8 cellular contexts compared by ENCODE assay signal in the genomic region with DNA sequence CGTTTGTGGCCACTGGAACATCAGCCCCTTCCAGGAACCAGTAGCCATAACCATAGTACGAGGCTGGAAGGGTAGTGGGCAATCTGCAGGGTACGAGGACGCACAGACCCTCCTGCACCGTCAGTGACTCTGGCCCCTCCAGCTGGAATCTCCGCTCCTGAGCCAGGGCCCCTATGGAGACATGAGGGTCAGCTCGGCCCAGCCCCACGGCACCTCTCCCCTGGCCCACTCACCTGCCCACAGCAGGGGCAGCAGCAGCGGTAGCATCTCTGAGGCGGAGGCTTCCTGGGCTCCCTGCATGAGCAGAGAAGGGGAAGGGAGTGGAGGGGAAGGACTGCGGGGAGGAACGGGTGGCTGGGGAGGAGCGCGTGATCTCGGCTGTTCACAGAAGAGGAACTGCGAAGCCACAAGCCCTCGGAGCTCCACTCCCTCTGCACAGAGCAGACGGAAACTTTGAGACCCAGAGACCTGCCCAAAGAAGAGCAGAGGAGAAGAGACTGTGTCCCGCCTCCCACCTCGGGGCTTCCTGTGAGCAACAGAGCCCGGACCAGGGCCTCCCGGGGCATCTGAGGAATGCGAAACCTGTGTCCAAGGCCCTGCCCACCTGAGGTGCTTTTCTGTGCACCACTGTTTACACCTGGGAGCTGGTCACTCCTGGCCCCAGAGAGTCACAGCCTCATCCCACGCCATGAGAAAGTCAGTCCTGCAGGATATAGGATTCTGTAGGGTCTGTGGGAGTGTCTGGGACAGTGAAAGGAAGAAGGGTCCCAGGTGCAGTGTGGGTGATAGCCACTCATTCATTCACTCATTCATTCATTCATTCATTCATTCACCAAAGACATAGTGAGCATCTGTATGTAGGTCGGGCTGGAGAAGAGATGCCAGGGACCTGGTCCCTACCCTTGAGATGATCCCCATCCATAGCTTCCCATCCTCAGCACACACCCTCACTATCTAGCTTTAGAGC. TPM values are rescaled to one million over a fixed set of nuclear protein-coding genes. Genes with fewer than 3 reads are reported as not detected.
DNase-seq lines count a peak whose midpoint lies in the region; ATAC-seq, FAIRE-seq and TF ChIP-seq lines count a peak whose summit lies in the region.

TSS of gene SIGLEC6 (minus strand) at position 322 of the 967 bp plus-strand sequence. CDS start at position 300, 22 bp downstream.

- H3K9me3 Mint-ChIP-seq in activated CD4-positive, alpha-beta T cell treated with anti-CD3 and anti-CD28 coated beads, Interleukin-2, amount 10 ng/mL, durations not matched to agents 7 days and 5 days, result no peaks in the 10 kb centered on the region
- H3K9me3 Mint-ChIP-seq in stimulated activated effector memory CD8-positive, alpha-beta T cell treated with anti-CD3 and anti-CD28 coated beads, Interleukin-12 subunit alpha, Interleukin-12 subunit beta, amount 100 ng/mL, for 72 hours, result no peaks in the 10 kb centered on the region

- no peaks in the 10 kb centered on the region for H3K79me1 ChIP-seq in H1 (ENCODE audit: low read depth, low read length)

- no peak within 1 kb of the TSS for H3K56ac ChIP-seq in H1 (replicated peaks; ENCODE audit: insufficient read length, low read depth, low read length)

- no peak within 1 kb of the TSS for H4K5ac ChIP-seq in H1 (ENCODE audit: insufficient read length, low read depth, low read length)

- H3K9ac ChIP-seq in HUES64 (ENCODE audit: low read depth, low read length), result no peak within 1 kb of the TSS; the same call in 1 of the 2 replicates
- no peak within 1 kb of the TSS for H3K9ac ChIP-seq in H1 (replicated peaks in 1 of 4; ENCODE audit: extremely low read depth in 1 of 4, low read depth in 3 of 4, low read length in 3 of 4)

- CTCF ChIA-PET in activated CD4-positive, alpha-beta T cell treated with anti-CD3 and anti-CD28 coated beads, Interleukin-2, amount 10 ng/mL, durations not matched to agents 7 days and 5 days (lab: Charles Lee), result interaction anchor here (2.2 kb wide), 1 partner anchor 16 kb away, joined by 9 read pairs; no protein-coding TSS in a partner anchor
- CTCF ChIA-PET in H1 (lab: Charles Lee; ENCODE audit: partially characterized antibody), result interaction anchor here (1.0 to 2.1 kb wide), 3 partner anchors 16 to 126 kb away, joined by 3 to 6 read pairs (median 3); no protein-coding TSS in a partner anchor

- no peak for TF ChIP-seq RAD21 in H1 (IDR thresholded peaks at IDR 0.05 in 1 of 2, conservative IDR thresholded peaks at IDR 0.05 in 1 of 2; ENCODE audit: low read depth in 2 of 2, low read length in 2 of 2)

- peak; percentile 67 for ATAC-seq in stimulated activated effector memory CD8-positive, alpha-beta T cell treated with anti-CD3 and anti-CD28 coated beads, Interleukin-12 subunit alpha, Interleukin-12 subunit beta, amount 100 ng/mL, for 72 hours
- ATAC-seq in HG03196 (IDR thresholded peaks at IDR 0.05; ENCODE audit: unreplicated experiment), result no peak

- no peak within 1 kb of the TSS for H3K27ac ChIP-seq in HUES64 (ENCODE audit: low read depth, low read length)
- no peak within 1 kb of the TSS for H3K27ac ChIP-seq in H1 (ENCODE audit: low read depth, low read length)

- H3K27me3 ChIP-seq in HUES64 (ENCODE audit: insufficient read depth, low read length), result peaks cover 36% of the 10 kb centered on the region
- H3K27me3 ChIP-seq in H1 (replicated peaks in 1 of 4; ENCODE audit: control insufficient read depth in 3 of 4, extremely low read depth in 1 of 4, insufficient read depth in 3 of 4, low read length in 3 of 4), result no peaks in the 10 kb centered on the region

- 50% methylated on average over 25 of the region's 25 CpGs for WGBS in HUES64
- whole genome bisulfite sequencing in H1 (ENCODE audit: extremely low coverage in 1 of 2, insufficient coverage in 1 of 2, insufficient read length in 1 of 2, insufficient replicate concordance in 2 of 2, low coverage in 1 of 2, low lambda C conversion rate in 2 of 2, missing lambda C conversion rate in 1 of 2), 2 experiments, result 75% methylated on average over 20 of the region's 25 CpGs; no CpG with 5 or more reads in 1 of the 2 experiments

- no peak for TF ChIP-seq EP300 in H1 (IDR thresholded peaks at IDR 0.05; ENCODE audit: borderline replicate concordance in 1 of 2, low read depth in 2 of 2, low read length in 2 of 2)

- no peak within 1 kb of the TSS for H3K4me3 Mint-ChIP-seq in activated CD4-positive, alpha-beta T cell treated with anti-CD3 and anti-CD28 coated beads, Interleukin-2, amount 10 ng/mL, durations not matched to agents 7 days and 5 days
- H3K4me3 Mint-ChIP-seq in stimulated activated effector memory CD8-positive, alpha-beta T cell treated with anti-CD3 and anti-CD28 coated beads, Interleukin-12 subunit alpha, Interleukin-12 subunit beta, amount 100 ng/mL, for 72 hours, result no peak within 1 kb of the TSS

- H3K4me1 ChIP-seq in HUES64 (ENCODE audit: insufficient read depth, low read length) (no peaks in the 10 kb centered on the region), H1 (replicated peaks in 1 of 4; ENCODE audit: control insufficient read depth in 3 of 4, insufficient read depth in 4 of 4, low read length in 3 of 4) (peaks cover 0 to 5% (median 0%) of the 10 kb centered on the region in 4 experiments; a peak in 1 of 7 replicates)

- no peaks in the 10 kb centered on the region for H3K79me2 ChIP-seq in H1 (ENCODE audit: control insufficient read depth in 1 of 2, insufficient read depth in 2 of 2, low read length in 2 of 2)

- H3K23ac ChIP-seq in H1 (ENCODE audit: insufficient read length), result no peak within 1 kb of the TSS

- TF ChIP-seq POLR2A in H1 (IDR thresholded peaks at IDR 0.05; ENCODE audit: control extremely low read depth in 1 of 2, low read depth in 2 of 2, low read length in 2 of 2), result no peak

- no peak within 1 kb of the TSS for H2AFZ ChIP-seq in H1 (ENCODE audit: low read length)

- H2BK120ac ChIP-seq in H1 (replicated peaks; ENCODE audit: low read depth, low read length), result no peak within 1 kb of the TSS

- no peaks in the 10 kb centered on the region for H3K23me2 ChIP-seq in H1 (ENCODE audit: low read depth, low read length)

- peak within 1 kb of the TSS; percentile 41; the same call in 1 of the 2 replicates for H4K8ac ChIP-seq in H1 (ENCODE audit: extremely low read depth, insufficient read depth, low read length)

- H3K36me3 ChIP-seq in HUES64 (ENCODE audit: insufficient read depth, low read length), result no peaks in the 10 kb centered on the region
- no peaks in the 10 kb centered on the region for H3K36me3 ChIP-seq in H1 (ENCODE audit: control insufficient read depth in 2 of 4, insufficient read depth in 4 of 4, low read length in 3 of 4)

- H3K14ac ChIP-seq in H1 (ENCODE audit: insufficient read length), result no peak within 1 kb of the TSS

- H4K91ac ChIP-seq in H1 (replicated peaks; ENCODE audit: insufficient read length, low read length), result no peak within 1 kb of the TSS

- no peak within 1 kb of the TSS for H3K27ac Mint-ChIP-seq in activated CD4-positive, alpha-beta T cell treated with anti-CD3 and anti-CD28 coated beads, Interleukin-2, amount 10 ng/mL, durations not matched to agents 7 days and 5 days
- H3K27ac Mint-ChIP-seq in stimulated activated effector memory CD8-positive, alpha-beta T cell treated with anti-CD3 and anti-CD28 coated beads, Interleukin-12 subunit alpha, Interleukin-12 subunit beta, amount 100 ng/mL, for 72 hours, result no peak within 1 kb of the TSS

- no peaks in the 10 kb centered on the region for H3K9me3 ChIP-seq in HUES64 (ENCODE audit: insufficient read depth, low read depth, low read length)
- H3K9me3 ChIP-seq in H1 (ENCODE audit: insufficient read depth in 2 of 2, low read depth in 1 of 2, low read length in 1 of 2), result peaks cover 43 to 45% of the 10 kb centered on the region in 2 experiments

- H4K20me1 ChIP-seq in H1 (replicated peaks in 1 of 2; ENCODE audit: control insufficient read depth in 1 of 2, insufficient read depth in 2 of 2, low read length in 2 of 2), result no peaks in the 10 kb centered on the region

- peak; percentile 39 for DNase-seq in activated CD4-positive, alpha-beta T cell treated with anti-CD3 and anti-CD28 coated beads, Interleukin-2, amount 10 ng/mL, durations not matched to agents 7 days and 5 days
- DNase-seq in activated CD4-positive, alpha-beta T cell treated with anti-CD3 and anti-CD28 coated beads, Interleukin-2, amount 50 U/mL, for 48 hours, result no peak
- DNase-seq in H1 (ENCODE audit: low read depth in 1 of 2, low spot score in 2 of 2) (no peak), SW 1271 (lab: John Stamatoyannopoulos, UW) (no peak), NCI-H69 (lab: John Stamatoyannopoulos, UW) (no peak)
- DNase-seq in stimulated activated effector memory CD8-positive, alpha-beta T cell treated with anti-CD3 and anti-CD28 coated beads, Interleukin-12 subunit alpha, Interleukin-12 subunit beta, amount 100 ng/mL, for 72 hours (ENCODE audit: low spot score in 2 of 2), result no peak

- no peak within 1 kb of the TSS for H3K4me2 ChIP-seq in H1 (ENCODE audit: insufficient read depth in 1 of 2, low read depth in 2 of 2, low read length in 2 of 2)

- peaks cover 1% of the 10 kb centered on the region for H3K36me3 Mint-ChIP-seq in activated CD4-positive, alpha-beta T cell treated with anti-CD3 and anti-CD28 coated beads, Interleukin-2, amount 10 ng/mL, durations not matched to agents 7 days and 5 days (ENCODE audit: low read depth)
- no peaks in the 10 kb centered on the region for H3K36me3 Mint-ChIP-seq in stimulated activated effector memory CD8-positive, alpha-beta T cell treated with anti-CD3 and anti-CD28 coated beads, Interleukin-12 subunit alpha, Interleukin-12 subunit beta, amount 100 ng/mL, for 72 hours

- peak within 1 kb of the TSS; percentile 61; the same call in 1 of the 2 replicates for H2BK15ac ChIP-seq in H1 (ENCODE audit: low read length)

- H3K4me3 ChIP-seq in HUES64 (ENCODE audit: low read length), result 0 out of 2 replicates have a peak within 1 kb of the TSS, but pooled peaks have one; percentile 15
- H3K4me3 ChIP-seq in H1 (ENCODE audit: extremely low read depth in 1 of 4, insufficient read depth in 2 of 4, low read depth in 3 of 4, low read length in 4 of 4), result no peak within 1 kb of the TSS

- no peak for TF ChIP-seq CTCF in H1 (IDR thresholded peaks at IDR 0.05; ENCODE audit: control extremely low read depth in 1 of 3, insufficient read depth in 1 of 3, low read depth in 1 of 3, low read length in 3 of 3)

- H2AK5ac ChIP-seq in H1 (ENCODE audit: low read depth, low read length), result no peak within 1 kb of the TSS

- peaks cover 52% of the 10 kb centered on the region for H3K27me3 Mint-ChIP-seq in activated CD4-positive, alpha-beta T cell treated with anti-CD3 and anti-CD28 coated beads, Interleukin-2, amount 10 ng/mL, durations not matched to agents 7 days and 5 days

- FAIRE-seq in H1 (lab: Jason Lieb, UNC), result no peak

- no peak within 1 kb of the TSS for H3K18ac ChIP-seq in H1 (ENCODE audit: extremely low read depth, low read length)

- H2BK5ac ChIP-seq in H1 (ENCODE audit: low read depth, low read length), result no peak within 1 kb of the TSS

- 0 out of 2 replicates have a peak within 1 kb of the TSS, but pooled peaks have one; percentile 32 for H2BK20ac ChIP-seq in H1 (ENCODE audit: low read length)

- H3K4me1 Mint-ChIP-seq in activated CD4-positive, alpha-beta T cell treated with anti-CD3 and anti-CD28 coated beads, Interleukin-2, amount 10 ng/mL, durations not matched to agents 7 days and 5 days, result peaks cover 7% of the 10 kb centered on the region
- H3K4me1 Mint-ChIP-seq in stimulated activated effector memory CD8-positive, alpha-beta T cell treated with anti-CD3 and anti-CD28 coated beads, Interleukin-12 subunit alpha, Interleukin-12 subunit beta, amount 100 ng/mL, for 72 hours, result no peaks in the 10 kb centered on the region

- POLR2A ChIA-PET in activated CD4-positive, alpha-beta T cell treated with anti-CD3 and anti-CD28 coated beads, Interleukin-2, amount 10 ng/mL, durations not matched to agents 7 days and 5 days (lab: Charles Lee), result no interaction called here
- POLR2A ChIA-PET in H1 (lab: Charles Lee; ENCODE audit: partially characterized antibody), result no interaction called here

- no peak within 1 kb of the TSS for H3K4ac ChIP-seq in H1 (replicated peaks; ENCODE audit: insufficient read length, low read depth, low read length)

- H2BK12ac ChIP-seq in H1 (ENCODE audit: low read depth, low read length), result 0 out of 2 replicates have a peak within 1 kb of the TSS, but pooled peaks have one; percentile 60

RNA-seq across cellular contexts. Expression of gene SIGLEC6, which starts in this region (rescaled TPM):
- under 1 TPM; 0.29 to 0.69 TPM for total RNA-seq in activated CD4-positive, alpha-beta T cell treated with anti-CD3 and anti-CD28 coated beads, Interleukin-2, amount 10 ng/mL, durations not matched to agents 7 days and 5 days
- 0.45 TPM for polyA plus RNA-seq in HUES64 (2013, experiment 1 of 2)
- polyA plus RNA-seq in HUES64 (2013, experiment 2 of 2), result not detected
- not detected in 2 replicates for total RNA-seq in H1 (2021; fragmentation: NEBNext Ultra II Directional; extraction: Animal tissue kit (Norgen Biotek cat#: 25700))
- polyA plus RNA-seq in H1 (2011; rRNA removed), result 0.05 TPM in 1 of 2 replicates, not detected in the other
- 0.09 TPM for polyA plus RNA-seq in H1 (2011; cell fraction: cytosol; rRNA removed)
- polyA plus RNA-seq in H1 (2011; cell fraction: nucleus; rRNA removed), result 0.31 TPM
- not detected in 4 replicates for polyA plus RNA-seq in H1 (2012, experiment 1 of 2)
- polyA plus RNA-seq in H1 (2012, experiment 2 of 2), result not detected
- polyA plus RNA-seq in H1 (2013, experiment 1 of 2), result 0.34 TPM
- polyA plus RNA-seq in H1 (2013, experiment 2 of 2), result 0.28 TPM
- polyA minus RNA-seq in H1 (2011; rRNA and poly(A)+ RNA removed), result not detected in 2 replicates
- not detected for polyA minus RNA-seq in H1 (2011; cell fraction: cytosol; rRNA and poly(A)+ RNA removed)
- polyA minus RNA-seq in H1 (2011; cell fraction: nucleus; rRNA and poly(A)+ RNA removed), result 1.2 TPM

Comparison
In these comparisons a context has a peak if more than half of its experiments do, and no peak if none do; other contexts are left out.
1. Peak in DNase-seq in activated CD4-positive, alpha-beta T cell treated with anti-CD3 and anti-CD28 coated beads, Interleukin-2, amount 10 ng/mL, durations not matched to agents 7 days and 5 days; RNA of the gene not detected or under 1 TPM.